Comparison of ENCODE assay signal across 3 cellular contexts in the genomic region with DNA sequence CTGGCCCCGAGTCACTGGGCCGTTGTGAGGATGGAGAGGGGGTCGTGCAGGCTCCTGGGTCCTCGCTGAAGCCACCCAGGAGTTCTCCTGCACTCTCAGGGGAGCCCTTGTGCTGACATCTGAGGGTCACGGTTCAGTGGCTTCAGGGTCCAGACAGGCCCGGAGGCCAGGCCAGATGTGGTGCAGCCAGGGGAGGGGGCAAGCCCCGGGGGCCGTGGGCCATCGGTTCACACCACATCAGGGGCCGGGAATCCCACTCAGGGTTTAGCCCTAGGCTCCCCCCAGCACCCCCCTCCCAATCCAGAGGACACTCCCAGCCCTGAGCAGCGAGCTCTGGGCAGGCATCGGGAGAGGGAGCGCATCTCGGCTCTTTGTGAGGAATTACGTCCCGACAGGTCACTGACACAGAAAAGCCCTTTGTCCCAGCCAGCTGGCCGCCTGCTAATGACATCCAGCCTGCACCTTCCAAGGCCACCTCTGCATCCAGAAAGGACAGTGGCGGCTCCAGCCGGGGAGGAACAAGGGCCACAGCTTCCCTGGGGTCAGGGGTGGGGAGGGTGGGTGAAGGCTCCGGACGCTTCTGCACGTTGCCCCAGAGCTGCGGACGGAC.
TF ChIP-seq lines count a peak whose summit lies in the region.

No MANE protein-coding gene starts in this region.

TF ChIP-seq in K562, 482 proteins besides CTCF, POLR2A, EP300 and RAD21:
- 0 out of 2 replicates have a peak, but pooled peaks have one; percentile 26 for TF ChIP-seq ZNF263 (CRISPR knock-in tag; IDR thresholded peaks at IDR 0.05; ENCODE audit: borderline replicate concordance)
- TF ChIP-seq HNRNPUL1 (IDR thresholded peaks at IDR 0.05; ENCODE audit: low read length): no peak

TF ChIP-seq in HepG2, 621 proteins besides CTCF, POLR2A, EP300 and RAD21 (continues in another document):
- TF ChIP-seq ISL2 (CRISPR knock-in tag; IDR thresholded peaks at IDR 0.05) (0 out of 2 replicates have a peak, but pooled peaks have one; percentile 32), SALL1 (CRISPR knock-in tag; IDR thresholded peaks at IDR 0.05) (peak; percentile 45), TGIF2 (CRISPR knock-in tag; IDR thresholded peaks at IDR 0.05) (0 out of 2 replicates have a peak, but pooled peaks have one; percentile 16), RXRA (CRISPR knock-in tag; IDR thresholded peaks at IDR 0.05) (peak; percentile 78), ZFY (CRISPR knock-in tag; IDR thresholded peaks at IDR 0.05) (0 out of 2 replicates have a peak, but pooled peaks have one; percentile 32), ARID5B (CRISPR knock-in tag; IDR thresholded peaks at IDR 0.05) (0 out of 2 replicates have a peak, but pooled peaks have one; percentile 20), ATF7 (IDR thresholded peaks at IDR 0.05) (no peak), ATF7 (CRISPR knock-in tag; IDR thresholded peaks at IDR 0.05) (0 out of 2 replicates have a peak, but pooled peaks have one; percentile 33), SALL2 (CRISPR knock-in tag; IDR thresholded peaks at IDR 0.05) (0 out of 2 replicates have a peak, but pooled peaks have one; percentile 47), JARID2 (CRISPR knock-in tag; IDR thresholded peaks at IDR 0.05; ENCODE audit: insufficient replicate concordance) (no peak), SOX6 (IDR thresholded peaks at IDR 0.05) (no peak), SOX6 (CRISPR knock-in tag; IDR thresholded peaks at IDR 0.05) (peak; percentile 80), UBTF (CRISPR knock-in tag; IDR thresholded peaks at IDR 0.05) (peak; percentile 35; the same call in 1 of the 2 replicates), ZNF800 (CRISPR knock-in tag; IDR thresholded peaks at IDR 0.05) (peak; percentile 47; the same call in 1 of the 2 replicates), POGZ (CRISPR knock-in tag; IDR thresholded peaks at IDR 0.05) (no peak), ZNF317 (CRISPR knock-in tag; IDR thresholded peaks at IDR 0.05) (0 out of 2 replicates have a peak, but pooled peaks have one; percentile 26)
- TF ChIP-seq, protein P1, sequence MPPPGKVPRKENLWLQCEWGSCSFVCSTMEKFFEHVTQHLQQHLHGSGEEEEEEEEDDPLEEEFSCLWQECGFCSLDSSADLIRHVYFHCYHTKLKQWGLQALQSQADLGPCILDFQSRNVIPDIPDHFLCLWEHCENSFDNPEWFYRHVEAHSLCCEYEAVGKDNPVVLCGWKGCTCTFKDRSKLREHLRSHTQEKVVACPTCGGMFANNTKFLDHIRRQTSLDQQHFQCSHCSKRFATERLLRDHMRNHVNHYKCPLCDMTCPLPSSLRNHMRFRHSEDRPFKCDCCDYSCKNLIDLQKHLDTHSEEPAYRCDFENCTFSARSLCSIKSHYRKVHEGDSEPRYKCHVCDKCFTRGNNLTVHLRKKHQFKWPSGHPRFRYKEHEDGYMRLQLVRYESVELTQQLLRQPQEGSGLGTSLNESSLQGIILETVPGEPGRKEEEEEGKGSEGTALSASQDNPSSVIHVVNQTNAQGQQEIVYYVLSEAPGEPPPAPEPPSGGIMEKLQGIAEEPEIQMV (CRISPR knock-in tag; IDR thresholded peaks at IDR 0.05; ENCODE audit: low read depth): 0 out of 2 replicates have a peak, but pooled peaks have one; percentile 30

TF ChIP-seq in neural cell, 6 proteins besides CTCF, POLR2A, EP300 and RAD21:
- no peak for TF ChIP-seq TAF1 (IDR thresholded peaks at IDR 0.05; ENCODE audit: low read depth)
- no peak for TF ChIP-seq MXI1 (conservative IDR thresholded peaks at IDR 0.05; ENCODE audit: poor library complexity, severe bottlenecking)
- TF ChIP-seq POLR2AphosphoS5 (IDR thresholded peaks at IDR 0.05): no peak
- TF ChIP-seq, protein P2, sequence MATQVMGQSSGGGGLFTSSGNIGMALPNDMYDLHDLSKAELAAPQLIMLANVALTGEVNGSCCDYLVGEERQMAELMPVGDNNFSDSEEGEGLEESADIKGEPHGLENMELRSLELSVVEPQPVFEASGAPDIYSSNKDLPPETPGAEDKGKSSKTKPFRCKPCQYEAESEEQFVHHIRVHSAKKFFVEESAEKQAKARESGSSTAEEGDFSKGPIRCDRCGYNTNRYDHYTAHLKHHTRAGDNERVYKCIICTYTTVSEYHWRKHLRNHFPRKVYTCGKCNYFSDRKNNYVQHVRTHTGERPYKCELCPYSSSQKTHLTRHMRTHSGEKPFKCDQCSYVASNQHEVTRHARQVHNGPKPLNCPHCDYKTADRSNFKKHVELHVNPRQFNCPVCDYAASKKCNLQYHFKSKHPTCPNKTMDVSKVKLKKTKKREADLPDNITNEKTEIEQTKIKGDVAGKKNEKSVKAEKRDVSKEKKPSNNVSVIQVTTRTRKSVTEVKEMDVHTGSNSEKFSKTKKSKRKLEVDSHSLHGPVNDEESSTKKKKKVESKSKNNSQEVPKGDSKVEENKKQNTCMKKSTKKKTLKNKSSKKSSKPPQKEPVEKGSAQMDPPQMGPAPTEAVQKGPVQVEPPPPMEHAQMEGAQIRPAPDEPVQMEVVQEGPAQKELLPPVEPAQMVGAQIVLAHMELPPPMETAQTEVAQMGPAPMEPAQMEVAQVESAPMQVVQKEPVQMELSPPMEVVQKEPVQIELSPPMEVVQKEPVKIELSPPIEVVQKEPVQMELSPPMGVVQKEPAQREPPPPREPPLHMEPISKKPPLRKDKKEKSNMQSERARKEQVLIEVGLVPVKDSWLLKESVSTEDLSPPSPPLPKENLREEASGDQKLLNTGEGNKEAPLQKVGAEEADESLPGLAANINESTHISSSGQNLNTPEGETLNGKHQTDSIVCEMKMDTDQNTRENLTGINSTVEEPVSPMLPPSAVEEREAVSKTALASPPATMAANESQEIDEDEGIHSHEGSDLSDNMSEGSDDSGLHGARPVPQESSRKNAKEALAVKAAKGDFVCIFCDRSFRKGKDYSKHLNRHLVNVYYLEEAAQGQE (IDR thresholded peaks at IDR 0.05; ENCODE audit: borderline replicate concordance): no peak
- TF ChIP-seq EZH2 (IDR thresholded peaks at IDR 0.05; ENCODE audit: borderline replicate concordance, insufficient read depth, low read length, poor library complexity, severe bottlenecking): no peak
- TF ChIP-seq SMC3 (conservative IDR thresholded peaks at IDR 0.05; ENCODE audit: poor library complexity): no peak
TF ChIP-seq in neural cell: peak in this region for 0.
